ENCODE assay signal across 26 cellular contexts in the genomic region with DNA sequence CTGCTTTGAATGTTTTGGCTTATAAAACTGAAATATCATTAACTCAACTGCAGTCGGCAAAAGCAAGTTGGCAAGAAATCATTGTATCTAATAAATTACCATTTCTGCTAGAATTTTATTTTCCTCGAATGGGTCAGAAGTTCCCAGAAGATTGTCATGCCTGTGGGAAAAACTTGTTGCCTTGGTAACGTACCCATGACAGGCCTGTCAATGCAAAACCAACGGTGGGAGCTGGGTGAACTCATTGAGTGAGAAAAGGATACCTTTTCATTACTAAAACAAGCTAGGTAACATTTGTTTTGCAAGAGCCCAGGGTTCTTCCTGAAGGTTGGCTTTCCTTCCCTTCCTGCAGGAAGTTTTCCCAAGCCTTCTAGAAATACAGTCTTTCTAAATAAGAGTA.
"Had no signal": no experiment of that assay in that cellular context is flagged by ENCODE, and none has a peak within 500 bp of the region (broad histone marks: within the 10 kb centered on the region; RNA-seq: fewer than 3 reads in every experiment).

No MANE protein-coding gene starts in this region.

- DNase-seq: activated B cell treated with CpG ODN at 0.5 μM for 24 hours; activated CD4-positive, alpha-beta T cell treated with anti-CD3 and anti-CD28 coated beads for 48 hours; activated CD4-positive, alpha-beta T cell treated with anti-CD3 and anti-CD28 coated beads, Interleukin-2, amount 50 U/mL, for 1 hour; activated CD4-positive, alpha-beta T cell treated with anti-CD3 and anti-CD28 coated beads, Interleukin-2, amount 50 U/mL, for 48 hours; activated CD8-positive, alpha-beta memory T cell treated with anti-CD3 and anti-CD28 coated beads for 24 hours; activated CD8-positive, alpha-beta T cell treated with anti-CD3 and anti-CD28 coated beads for 36 hours; activated effector memory CD4-positive, alpha-beta T cell treated with Interleukin-2 at 50 U/mL for 16 hours; activated naive CD4-positive, alpha-beta T cell treated with anti-CD3 and anti-CD28 coated beads for 36 hours; activated naive CD8-positive, alpha-beta T cell treated with anti-CD3 and anti-CD28 coated beads for 36 hours; activated naive CD8-positive, alpha-beta T cell treated with anti-CD3 and anti-CD28 coated beads, Interleukin-2, amount 50 U/mL, for 24 hours; activated T-cell treated with anti-CD3 and anti-CD28 coated beads, Interleukin-2, amount 50 U/mL, for 4 hours; adrenal gland; aorta; body of pancreas; central memory CD4-positive, alpha-beta T cell; cerebellar nuclear complex; colonic mucosa; effector CD8-positive, alpha-beta T cell; esophagus squamous epithelium; foreskin melanocyte; T-helper 1 cell; T-helper 17 cell; T1000; WERI-Rb-1 had no signal

- H3K27ac ChIP-seq: adrenal gland, body of pancreas, colonic mucosa, epithelial cell of prostate, esophagus squamous epithelium, gastroesophageal sphincter, WERI-Rb-1 had no signal

- H3K4me3 ChIP-seq: adrenal gland, body of pancreas, colonic mucosa, esophagus squamous epithelium, gastroesophageal sphincter had no signal

- H3K4me1 ChIP-seq: body of pancreas, colonic mucosa, gastroesophageal sphincter had no signal

- H3K36me3 ChIP-seq: adrenal gland, colonic mucosa, esophagus squamous epithelium, gastroesophageal sphincter, WERI-Rb-1 had no signal

- H3K27me3 ChIP-seq: adrenal gland, body of pancreas, colonic mucosa, esophagus squamous epithelium, gastroesophageal sphincter had no signal

- H3K9me3 ChIP-seq: adrenal gland, body of pancreas, colonic mucosa, esophagus squamous epithelium, gastroesophageal sphincter had no signal
